In genomic region chr15:85354432-85354831, GRCh38 we compare ENCODE assay signal across 15 cellular contexts. TPM values are rescaled to one million over a fixed set of nuclear protein-coding genes. Genes with fewer than 3 reads are reported as not detected.
DNase-seq lines count a peak whose midpoint lies in the region; ATAC-seq and TF ChIP-seq lines count a peak whose summit lies in the region.
"Had no signal": no experiment of that assay in that cellular context is flagged by ENCODE, and none has a peak within 500 bp of the region (broad histone marks: within the 10 kb centered on the region; RNA-seq: fewer than 3 reads in every experiment).

No MANE protein-coding gene starts in this region.

- peak overlapping the region in 1 of 2 experiments; percentile 12; a peak in 1 of 4 replicates for H4K8ac ChIP-seq in IMR-90 (ENCODE audit: low read depth in 2 of 2, low read length in 2 of 2)

- H2BK15ac ChIP-seq in IMR-90 (ENCODE audit: low read depth, low read length) = 0 out of 3 replicates have a peak overlapping the region, but pooled peaks have one; percentile 47

- WGBS in IMR-90 (ENCODE audit: extremely low coverage in 2 of 2, insufficient read length in 1 of 2), 2 experiments = no CpG with 5 or more reads among the region's 4 CpGs
- WGBS in lower leg skin, 2 donors = 38 to 49% methylated on average over 4 of the region's 4 CpGs

- peak overlapping the region; percentile 30; the same call in 1 of the 2 replicates for H4K91ac ChIP-seq in IMR-90 (ENCODE audit: insufficient read depth, low read depth, low read length)

- peaks cover 4% of the 10 kb centered on the region; the same call in 1 of the 2 replicates for H3K4me1 ChIP-seq in IMR-90 (ENCODE audit: control insufficient read depth, insufficient read depth, low read length)

- in situ Hi-C loops in IMR-90 (cut with MboI; ENCODE audit: low sequenced_read_pairs) (no loop called here), astrocyte of the spinal cord (cut with HindIII; ENCODE audit: low sequenced_read_pairs) (no loop called here)

- TF ChIP-seq POLR2A in IMR-90 (IDR thresholded peaks at IDR 0.05; ENCODE audit: low read depth, low read length) (no peak), lower leg skin (IDR thresholded peaks at IDR 0.05) (no peak)

- dilution Hi-C loops in IMR-90 (cut with HindIII; ENCODE audit: low sequenced_read_pairs, unreplicated experiment) = no loop called here

- H3K4ac ChIP-seq in IMR-90 (ENCODE audit: low read depth, low read length) = peak overlapping the region; percentile 77

- peaks cover 8% of the 10 kb centered on the region; the same call in 1 of the 2 replicates for H3K9me1 ChIP-seq in IMR-90 (ENCODE audit: insufficient read depth, low read length)

- no peaks in the 10 kb centered on the region; a peak in 1 of 4 replicates for H3K79me1 ChIP-seq in IMR-90 (ENCODE audit: low read depth in 1 of 2, low read length in 2 of 2)

- H2BK5ac ChIP-seq in IMR-90 (ENCODE audit: low read depth, low read length, poor library complexity, severe bottlenecking) = no peak overlapping the region

- BruUV-seq in IMR-90 (replicated peaks; lab: Mats Ljungman, UMichigan) = no TSS peak

- H2BK20ac ChIP-seq in IMR-90 (ENCODE audit: low read depth, low read length) = peak overlapping the region; percentile 57; the same call in 1 of the 2 replicates

- intact Hi-C loops in IMR-90 (cut with micrococcal nuclease) = no loop called here
- intact Hi-C loops in lower leg skin (cut with DNase I; ENCODE audit: low total_unique reads) = no loop called here

- CTCF ChIA-PET in AG04450 (lab: Charles Lee) = interaction anchor here (0.5 kb wide), 1 partner anchor 11 kb away, joined by 5 read pairs; no protein-coding TSS in a partner anchor
- CTCF ChIA-PET in IMR-90 (lab: Yijun Ruan, JAX) = interaction anchor here (1.2 kb wide), 1 partner anchor 15 kb away, joined by 3 read pairs; no protein-coding TSS in a partner anchor

- no peak overlapping the region for H3K9ac ChIP-seq in IMR-90 (ENCODE audit: low read depth, low read length)

- no peaks in the 10 kb centered on the region for H3K36me3 ChIP-seq in IMR-90 (ENCODE audit: control insufficient read depth, insufficient read depth, low read length)

- peak overlapping the region; percentile 19; the same call in 1 of the 2 replicates for H3K4me2 ChIP-seq in IMR-90 (ENCODE audit: low read depth, low read length)

- H4K20me1 ChIP-seq in IMR-90 (ENCODE audit: insufficient read depth, low read length) = no peaks in the 10 kb centered on the region

- H2AK5ac ChIP-seq in IMR-90 (ENCODE audit: low read depth, low read length) = no peak overlapping the region

- no peak overlapping the region for H3K23ac ChIP-seq in IMR-90 (ENCODE audit: low read depth, low read length)

- H3K9me3 ChIP-seq in AG04450 (ENCODE audit: control insufficient read depth, insufficient read depth, low read length) (no peaks in the 10 kb centered on the region), IMR-90 (ENCODE audit: control insufficient read depth, insufficient read depth, low read length) (no peaks in the 10 kb centered on the region)

- H3K27ac ChIP-seq in AG04450 (ENCODE audit: low read depth, low read length) = peak overlapping the region; percentile 21
- H3K27ac ChIP-seq in IMR-90 (ENCODE audit: insufficient read depth, low read length) = no peak overlapping the region

- DNase-seq in AG04450 (ENCODE audit: low read depth, low spot score) (no peak), IMR-90 (peak; percentile 77), astrocyte of the spinal cord (ENCODE audit: low read depth, low spot score) (peak; percentile 40), lung microvascular endothelial cell (ENCODE audit: low read depth in 2 of 2) (peak; percentile 83), lower leg skin (ENCODE audit: low spot score in 2 of 2) (no peak), NCI-H1436 treated with DMSO at 0.1 percent for 48 hours (lab: John Stamatoyannopoulos, UW) (no peak), SHP77 (lab: John Stamatoyannopoulos, UW) (no peak)
- DNase-seq: activated CD4-positive, CD25-positive, alpha-beta regulatory T cell treated with anti-CD3 and anti-CD28 coated beads, Interleukin-2, amount 50 U/mL, for 72 hours; C1 segment of cervical spinal cord; erythroblast; natural killer cell; NCI-H1417 treated with DMSO at 0.1 percent for 48 hours; NCI-H774; stimulated activated CD8-positive, alpha-beta memory T cell treated with anti-CD3 and anti-CD28 coated beads, Interleukin-4, amount 100 ng/mL, for 48 hours had no signal

- H2AFZ ChIP-seq in IMR-90 (replicated peaks; ENCODE audit: low read length, poor library complexity) = peak overlapping the region; percentile 75

- ATAC-seq in IMR-90 (ENCODE audit: low read depth) (peak; percentile 45), HG03571 (IDR thresholded peaks at IDR 0.05; ENCODE audit: unreplicated experiment) (no peak)
- ATAC-seq: natural killer cell had no signal

- no peak overlapping the region for H4K5ac ChIP-seq in IMR-90 (ENCODE audit: low read depth, low read length)

- H3K27me3 ChIP-seq in AG04450 (ENCODE audit: control insufficient read depth, insufficient read depth, low read length) (no peaks in the 10 kb centered on the region), IMR-90 (ENCODE audit: control insufficient read depth, insufficient read depth, low read length) (no peaks in the 10 kb centered on the region)

- POLR2A ChIA-PET in AG04450 (lab: Yijun Ruan, JAX) = interaction anchor here (0.6 kb wide), 1 partner anchor 170 kb away, joined by 3 read pairs; no protein-coding TSS in a partner anchor
- POLR2A ChIA-PET in IMR-90 (lab: Charles Lee; ENCODE audit: unreplicated experiment) = no interaction called here

- H3K4me3 ChIP-seq in AG04450 (ENCODE audit: low read depth, low read length) (no peak overlapping the region), IMR-90 (ENCODE audit: insufficient read depth, low read depth, low read length) (no peak overlapping the region), astrocyte of the spinal cord (ENCODE audit: low read depth, low read length) (no peak overlapping the region), lower leg skin (ENCODE audit: low read depth, poor library complexity, severe bottlenecking) (no peak overlapping the region)

- H2BK120ac ChIP-seq in IMR-90 (ENCODE audit: low read depth, low read length) = peak overlapping the region; percentile 74; the same call in 1 of the 2 replicates

- H3K56ac ChIP-seq in IMR-90 (ENCODE audit: extremely low read depth, insufficient read depth, low read length) = no peak overlapping the region

- no peak overlapping the region for H3K18ac ChIP-seq in IMR-90 (ENCODE audit: low read depth, low read length)

- peak overlapping the region; percentile 32 for H2AK9ac ChIP-seq in IMR-90 (replicated peaks; ENCODE audit: low read depth, low read length, poor library complexity)

- no peak for TF ChIP-seq CTCF in AG04450 (IDR thresholded peaks at IDR 0.05; ENCODE audit: low read depth, low read length)
- TF ChIP-seq CTCF in IMR-90 (conservative IDR thresholded peaks at IDR 0.05; ENCODE audit: low read depth, low read length) = no peak
- TF ChIP-seq CTCF in astrocyte of the spinal cord (IDR thresholded peaks at IDR 0.05; ENCODE audit: low read depth, low read length) = no peak
- no peak for TF ChIP-seq CTCF in lower leg skin (IDR thresholded peaks at IDR 0.05)

- TF ChIP-seq RAD21 in IMR-90 (IDR thresholded peaks at IDR 0.05; ENCODE audit: low read length) = no peak

- peak overlapping the region; percentile 77 for H3K14ac ChIP-seq in IMR-90 (replicated peaks; ENCODE audit: low read depth, low read length)

TF ChIP-seq in IMR-90, 13 proteins besides CTCF, POLR2A, EP300 and RAD21:
- TF ChIP-seq NFE2L2 (IDR thresholded peaks at IDR 0.05; ENCODE audit: low read depth, low read length) (no peak; the same call in 1 of the 2 replicates), SMC3 (IDR thresholded peaks at IDR 0.05; ENCODE audit: low read depth, low read length) (no peak), RFX5 (IDR thresholded peaks at IDR 0.05; ENCODE audit: low read depth, low read length) (no peak), FOS (IDR thresholded peaks at IDR 0.05; ENCODE audit: low read depth, low read length) (no peak), MAFK (IDR thresholded peaks at IDR 0.05; ENCODE audit: low read depth, low read length) (peak; percentile 67)
TF ChIP-seq in IMR-90: peak in this region for 1.

RNA-seq across cellular contexts. Expression of gene AKAP13, which starts 26.0 kb away (rescaled TPM):
- polyA plus RNA-seq in AG04450 (2011; rRNA removed) (15.5 and 21.9 TPM in 2 replicates), IMR-90 (2012; rRNA removed) (10.4 and 11.6 TPM in 2 replicates)
- 94.0 and 97.6 TPM in 2 replicates for polyA minus RNA-seq in AG04450 (2011; rRNA and poly(A)+ RNA removed)
- total RNA-seq in IMR-90 (2012; rRNA removed) (46.4 and 46.9 TPM in 2 replicates), lung microvascular endothelial cell (44.4 and 50.3 TPM in 2 replicates), lower leg skin (100 to 1,000 TPM; 105 to 167 (median 129) TPM)
- 5.6 and 6.4 TPM in 2 replicates for polyA plus RNA-seq in IMR-90 (2012; cell fraction: cytosol; rRNA removed)
- polyA plus RNA-seq in IMR-90 (2012; cell fraction: nucleus; rRNA removed; ENCODE audit: low replicate concordance) = 34.4 and 43.0 TPM in 2 replicates

Comparison
In these comparisons a context has a peak if more than half of its experiments do, and no peak if none do; other contexts are left out.
1. DNase-seq: peak in IMR-90 (single experiment), astrocyte of the spinal cord (single experiment) and lung microvascular endothelial cell (2 of 2); none in AG04450 (single experiment), lower leg skin (0 of 2), NCI-H1436 treated with DMSO at 0.1 percent for 48 hours (single experiment) and SHP77 (0 of 2).